Comparison of ENCODE assay signal across 25 cellular contexts in genomic region chr1:194474701-194475100, GRCh38.
A peak's percentile ranks its signal among the peaks of the same experiment; 100 is the strongest.
DNase-seq lines count a peak whose midpoint lies in the region; ATAC-seq and TF ChIP-seq lines count a peak whose summit lies in the region.
"Had no signal": no experiment of that assay in that cellular context is flagged by ENCODE, and none has a peak within 500 bp of the region (broad histone marks: within the 10 kb centered on the region; RNA-seq: fewer than 3 reads in every experiment).

No MANE protein-coding gene starts in this region.

- ATAC-seq in GM21786 (IDR thresholded peaks at IDR 0.05; ENCODE audit: unreplicated experiment): no peak
- ATAC-seq: HCT116 had no signal

- H3K36me3 Mint-ChIP-seq in osteocyte (ENCODE audit: unreplicated experiment): no peaks in the 10 kb centered on the region
- H3K36me3 Mint-ChIP-seq: CD8-positive, alpha-beta memory T cell had no signal

- no peak for TF ChIP-seq CTCF in osteocyte (IDR thresholded peaks at IDR 0.05)

- peak overlapping the region; percentile 24 for H3K27ac Mint-ChIP-seq in osteocyte (ENCODE audit: unreplicated experiment)
- H3K27ac Mint-ChIP-seq: B cell; CD8-positive, alpha-beta memory T cell; T-helper 1 cell treated with Interleukin-12 subunit alpha and Interleukin-12 subunit beta and Interleukin-4 antibody, amounts not matched to agents 30 μg/mL and 1 μg/mL, for 36 hours had no signal

- H3K4me3 Mint-ChIP-seq in osteocyte (ENCODE audit: unreplicated experiment): no peak overlapping the region
- H3K4me3 Mint-ChIP-seq: B cell; CD8-positive, alpha-beta memory T cell; T-helper 1 cell treated with Interleukin-12 subunit alpha and Interleukin-12 subunit beta and Interleukin-4 antibody, amounts not matched to agents 30 μg/mL and 1 μg/mL, for 36 hours had no signal

- H3K27me3 Mint-ChIP-seq in osteocyte (ENCODE audit: unreplicated experiment): no peaks in the 10 kb centered on the region
- H3K27me3 Mint-ChIP-seq: B cell; CD8-positive, alpha-beta memory T cell had no signal

- H3K4me1 Mint-ChIP-seq in osteocyte (ENCODE audit: unreplicated experiment): peaks cover 54% of the 10 kb centered on the region
- H3K4me1 Mint-ChIP-seq: B cell; CD8-positive, alpha-beta memory T cell had no signal

- no peaks in the 10 kb centered on the region for H3K9me3 Mint-ChIP-seq in osteocyte (ENCODE audit: unreplicated experiment)
- H3K9me3 Mint-ChIP-seq: CD8-positive, alpha-beta memory T cell; T-helper 1 cell treated with Interleukin-12 subunit alpha and Interleukin-12 subunit beta and Interleukin-4 antibody, amounts not matched to agents 30 μg/mL and 1 μg/mL, for 36 hours had no signal

- peak; percentile 12 for DNase-seq in M059J (ENCODE audit: low read depth)
- DNase-seq in NCI-H446 (lab: John Stamatoyannopoulos, UW): peak; percentile 86 to 98
- DNase-seq in astrocyte of the hippocampus (ENCODE audit: low read depth, low spot score): peak; percentile 16
- no peak for DNase-seq in osteocyte (ENCODE audit: extremely low spot score, unreplicated experiment)
- no peak for DNase-seq in UCSD-AML1 (lab: John Stamatoyannopoulos, UW; ENCODE audit: unreplicated experiment)
- no peak for DNase-seq in Ammon's horn (ENCODE audit: low spot score)
- DNase-seq: CD8-positive, alpha-beta memory T cell; DMS 273 treated with DMSO at 0.1 percent for 48 hours; DMS79; GF-D8; Karpas-422; NCI-H1092 treated with DMSO at 0.1 percent for 48 hours; NCI-H1436; NCI-H1930; NCI-H2107; NCI-H226; NCI-H524 treated with DMSO at 0.1 percent for 48 hours; NCI-H82; Right ventricle myocardium superior; RPMI8226; SW 1271 had no signal

Comparison
In these comparisons a context has a peak if more than half of its experiments do, and no peak if none do; other contexts are left out.
1. DNase-seq: peak in M059J (single experiment), NCI-H446 (2 of 2) and astrocyte of the hippocampus (single experiment); none in osteocyte (single experiment), UCSD-AML1 (single experiment) and Ammon's horn (single experiment).